In genomic region chr19:35937345-35938281, GRCh38 we compare ENCODE assay signal across 9 cellular contexts. TPM values are rescaled to one million over a fixed set of nuclear protein-coding genes. Genes with fewer than 3 reads are reported as not detected.
DNase-seq lines count a peak whose midpoint lies in the region; ATAC-seq and TF ChIP-seq lines count a peak whose summit lies in the region.
"Had no signal": no experiment of that assay in that cellular context is flagged by ENCODE, and none has a peak within 500 bp of the region (broad histone marks: within the 10 kb centered on the region; RNA-seq: fewer than 3 reads in every experiment).

No MANE protein-coding gene starts in this region.

- no peak for TF ChIP-seq CTCF in kidney epithelial cell (IDR thresholded peaks at IDR 0.05; ENCODE audit: insufficient read depth, low read length, poor library complexity, severe bottlenecking)

- no peak for ATAC-seq in activated naive CD4-positive, alpha-beta T cell treated with anti-CD3 and anti-CD28 coated beads, Interleukin-2, amount 50 U/mL, for 72 hours
- ATAC-seq in HG03139 (IDR thresholded peaks at IDR 0.05; ENCODE audit: unreplicated experiment) (no peak), GM19351 (IDR thresholded peaks at IDR 0.05; ENCODE audit: unreplicated experiment) (no peak)

- peak overlapping the region; percentile 70 for H3K27ac ChIP-seq in stomach smooth muscle (ENCODE audit: low read length)

- no peaks in the 10 kb centered on the region for H3K9me3 Mint-ChIP-seq in activated naive CD4-positive, alpha-beta T cell treated with anti-CD3 and anti-CD28 coated beads, Interleukin-2, amount 50 U/mL, for 72 hours

- no peaks in the 10 kb centered on the region for H3K27me3 ChIP-seq in kidney epithelial cell (ENCODE audit: control insufficient read depth, insufficient read depth, low read length)
- no peaks in the 10 kb centered on the region for H3K27me3 ChIP-seq in stomach smooth muscle (ENCODE audit: control insufficient read depth in 1 of 2, insufficient read depth in 2 of 2, low read length in 2 of 2)

- H3K9me3 ChIP-seq in stomach smooth muscle (ENCODE audit: control insufficient read depth in 2 of 2, low read length in 2 of 2) = no peaks in the 10 kb centered on the region

- H3K9ac ChIP-seq in stomach smooth muscle (ENCODE audit: low read length in 2 of 2) = peak overlapping the region; percentile 79 to 81

- no peaks in the 10 kb centered on the region for H3K36me3 ChIP-seq in kidney epithelial cell (ENCODE audit: control insufficient read depth, insufficient read depth, low read length)
- H3K36me3 ChIP-seq in stomach smooth muscle (ENCODE audit: control insufficient read depth in 2 of 2, insufficient read depth in 2 of 2, low read length in 2 of 2) = peaks cover 0 to 5% of the 10 kb centered on the region in 2 donors

- H3K27ac Mint-ChIP-seq in activated naive CD4-positive, alpha-beta T cell treated with anti-CD3 and anti-CD28 coated beads, Interleukin-2, amount 50 U/mL, for 72 hours = peak overlapping the region; percentile 0 to 31

- DNase-seq in NCI-H82 (lab: John Stamatoyannopoulos, UW) = peak; percentile 28
- no peak for DNase-seq in NCI-H82 treated with DMSO at 0.1 percent for 48 hours (lab: John Stamatoyannopoulos, UW; ENCODE audit: unreplicated experiment)
- DNase-seq in activated naive CD4-positive, alpha-beta T cell treated with anti-CD3 and anti-CD28 coated beads, Interleukin-2, amount 50 U/mL, for 72 hours (ENCODE audit: low spot score in 2 of 2) = no peak
- DNase-seq in kidney epithelial cell (ENCODE audit: low read depth) = no peak
- no peak for DNase-seq in NCI-H524 treated with DMSO at 0.1 percent for 48 hours (lab: John Stamatoyannopoulos, UW)
- DNase-seq: C1 segment of cervical spinal cord had no signal

- H3K36me3 Mint-ChIP-seq in activated naive CD4-positive, alpha-beta T cell treated with anti-CD3 and anti-CD28 coated beads, Interleukin-2, amount 50 U/mL, for 72 hours = no peaks in the 10 kb centered on the region

- H3K4me3 ChIP-seq in kidney epithelial cell (ENCODE audit: low read depth, low read length) (peak overlapping the region; percentile 53), stomach smooth muscle (ENCODE audit: low read length in 2 of 2) (peak overlapping the region; percentile 76 to 78)

- peaks cover 25% of the 10 kb centered on the region for H3K4me1 ChIP-seq in stomach smooth muscle (ENCODE audit: control insufficient read depth, insufficient read depth, low read length)

RNA-seq across cellular contexts. Expression of gene LRFN3, which starts 1.4 kb away (rescaled TPM):
- 10 to 100 TPM in 1 of 2 donors, 1 to 10 TPM in 1; 6.4 to 10.1 TPM for total RNA-seq in activated naive CD4-positive, alpha-beta T cell treated with anti-CD3 and anti-CD28 coated beads, Interleukin-2, amount 50 U/mL, for 72 hours
- total RNA-seq in kidney epithelial cell = 14.4 and 24.8 TPM in 2 replicates

RNA-seq across cellular contexts. Expression of gene TYROBP, which starts 29.5 kb away (rescaled TPM):
- under 1 TPM in 1 of 2 donors, not detected in 1; 0.75 TPM for total RNA-seq in activated naive CD4-positive, alpha-beta T cell treated with anti-CD3 and anti-CD28 coated beads, Interleukin-2, amount 50 U/mL, for 72 hours
- 1.1 TPM in 1 of 2 replicates, not detected in the other for total RNA-seq in kidney epithelial cell

RNA-seq across cellular contexts. Expression of gene HCST, which starts 35.3 kb away (rescaled TPM):
- 10 to 100 TPM; 40.0 to 48.5 TPM for total RNA-seq in activated naive CD4-positive, alpha-beta T cell treated with anti-CD3 and anti-CD28 coated beads, Interleukin-2, amount 50 U/mL, for 72 hours
- total RNA-seq in kidney epithelial cell = not detected in 2 replicates

RNA-seq across cellular contexts. Expression of gene NFKBID, which starts 37.3 kb away (rescaled TPM):
- 100 to 1,000 TPM in 1 of 2 donors, 10 to 100 TPM in 1; 58.9 to 144 TPM for total RNA-seq in activated naive CD4-positive, alpha-beta T cell treated with anti-CD3 and anti-CD28 coated beads, Interleukin-2, amount 50 U/mL, for 72 hours
- 6.1 and 6.2 TPM in 2 replicates for total RNA-seq in kidney epithelial cell

RNA-seq across cellular contexts. Expression of gene SDHAF1, which starts 57.4 kb away (rescaled TPM):
- 10 to 100 TPM; 23.0 to 24.7 TPM for total RNA-seq in activated naive CD4-positive, alpha-beta T cell treated with anti-CD3 and anti-CD28 coated beads, Interleukin-2, amount 50 U/mL, for 72 hours
- total RNA-seq in kidney epithelial cell = 47.4 and 49.5 TPM in 2 replicates

Comparison
In these comparisons a context has a peak if more than half of its experiments do, and no peak if none do; other contexts are left out.
1. RNA of gene HCST, which starts 35.3 kb away (total RNA-seq): 40.0 to 48.5 TPM in activated naive CD4-positive, alpha-beta T cell treated with anti-CD3 and anti-CD28 coated beads, Interleukin-2, amount 50 U/mL, for 72 hours; not detected in kidney epithelial cell; every median in the first group is over 10 times any median in the second.